Comparison of ENCODE assay signal across 9 cellular contexts in genomic region chr11:124633355-124633754, GRCh38. TPM values are rescaled to one million over a fixed set of nuclear protein-coding genes. Genes with fewer than 3 reads are reported as not detected.
DNase-seq lines count a peak whose midpoint lies in the region; TF ChIP-seq lines count a peak whose summit lies in the region.
"Had no signal": no experiment of that assay in that cellular context is flagged by ENCODE, and none has a peak within 500 bp of the region (broad histone marks: within the 10 kb centered on the region; RNA-seq: fewer than 3 reads in every experiment).

No MANE protein-coding gene starts in this region.

- no peaks in the 10 kb centered on the region for H3F3A ChIP-seq in MM.1S (ENCODE audit: insufficient read depth, low read length)

- no peaks in the 10 kb centered on the region for H3K79me2 ChIP-seq in MM.1S (ENCODE audit: low read length)
- H3K79me2 ChIP-seq in fibroblast of lung (ENCODE audit: control insufficient read depth, insufficient read depth, low read length): no peaks in the 10 kb centered on the region

- DNase-seq in AML-193 (lab: John Stamatoyannopoulos, UW) (peak; percentile 27 to 51), MM.1S (no peak), fibroblast of lung (ENCODE audit: low read depth in 2 of 2) (no peak), SKM-1 (lab: John Stamatoyannopoulos, UW; ENCODE audit: unreplicated experiment) (no peak), NCI-H2196 (lab: John Stamatoyannopoulos, UW; ENCODE audit: unreplicated experiment) (no peak)
- DNase-seq in stimulated activated naive CD4-positive, alpha-beta T cell treated with Interleukin-2 at 50 U/mL for 16 hours (lab: John Stamatoyannopoulos, UW): no peak
- DNase-seq: activated T-cell treated with anti-CD3 and anti-CD28 coated beads for 4 hours, DMS79 had no signal

- H3K9ac ChIP-seq in MM.1S (ENCODE audit: low read length) (no peak overlapping the region), fibroblast of lung (ENCODE audit: insufficient read depth, low read length) (no peak overlapping the region)

- H4K20me1 ChIP-seq in MM.1S (ENCODE audit: insufficient read depth, low read length): no peaks in the 10 kb centered on the region
- no peaks in the 10 kb centered on the region for H4K20me1 ChIP-seq in fibroblast of lung (ENCODE audit: control insufficient read depth, extremely low read depth, insufficient read depth, low read length)

- H3K4me1 ChIP-seq in MM.1S (ENCODE audit: low read length) (no peaks in the 10 kb centered on the region), fibroblast of lung (ENCODE audit: control insufficient read depth, extremely low read depth, insufficient read depth, low read length) (no peaks in the 10 kb centered on the region)

- H3K27me3 ChIP-seq in MM.1S (replicated peaks; ENCODE audit: insufficient read depth, low read length) (no peaks in the 10 kb centered on the region), fibroblast of lung (ENCODE audit: control insufficient read depth, insufficient read depth, low read length) (no peaks in the 10 kb centered on the region)

- no peaks in the 10 kb centered on the region for H3K9me3 ChIP-seq in MM.1S (replicated peaks; ENCODE audit: insufficient read depth, low read length)
- H3K9me3 ChIP-seq in fibroblast of lung (ENCODE audit: control insufficient read depth, insufficient read depth, low read depth, low read length): no peaks in the 10 kb centered on the region

- H3K4me2 ChIP-seq in MM.1S (ENCODE audit: low read depth, low read length) (no peak overlapping the region), fibroblast of lung (ENCODE audit: extremely low read depth, insufficient read depth, low read length) (no peak overlapping the region)

- peak; percentile 28; the same call in 1 of the 2 replicates for TF ChIP-seq CTCF in MM.1S (IDR thresholded peaks at IDR 0.05; ENCODE audit: low read length)
- TF ChIP-seq CTCF in fibroblast of lung (conservative IDR thresholded peaks at IDR 0.05 in 1 of 2, IDR thresholded peaks at IDR 0.05 in 1 of 2; ENCODE audit: low read depth in 1 of 2, low read length in 2 of 2): peak; percentile 25 to 42

- no peaks in the 10 kb centered on the region for H3K9me2 ChIP-seq in MM.1S (replicated peaks; ENCODE audit: insufficient read depth, low read length)

- no peak overlapping the region for H3K4me3 ChIP-seq in MM.1S (ENCODE audit: low read length)
- no peak overlapping the region for H3K4me3 ChIP-seq in fibroblast of lung (replicated peaks in 1 of 4; ENCODE audit: control extremely low read depth in 1 of 4, insufficient read depth in 1 of 4, low read depth in 3 of 4, low read length in 4 of 4)

- peaks cover 11% of the 10 kb centered on the region for H3K36me3 ChIP-seq in MM.1S (replicated peaks; ENCODE audit: insufficient read depth, low read length)
- H3K36me3 ChIP-seq in fibroblast of lung (ENCODE audit: control insufficient read depth, insufficient read depth, low read length): peaks cover 5% of the 10 kb centered on the region

- H2AFZ ChIP-seq in MM.1S (ENCODE audit: low read length) (no peak overlapping the region), fibroblast of lung (ENCODE audit: low read length) (no peak overlapping the region)

- H3K27ac ChIP-seq in MM.1S (ENCODE audit: low read length): no peak overlapping the region
- H3K27ac ChIP-seq in fibroblast of lung (ENCODE audit: insufficient read depth, low read length): no peak overlapping the region
- H3K27ac ChIP-seq: epithelial cell of prostate had no signal

RNA-seq across cellular contexts. Expression of gene TBRG1, which starts 10.7 kb away (rescaled TPM):
- total RNA-seq in fibroblast of lung: 30.0 and 36.2 TPM in 2 replicates
- 21.6 and 31.0 TPM in 2 replicates for polyA plus RNA-seq in fibroblast of lung
- 17.1 and 23.0 TPM in 2 replicates for polyA plus RNA-seq in fibroblast of lung (2012)
- 6.6 and 10.1 TPM in 2 replicates for polyA minus RNA-seq in fibroblast of lung (ENCODE audit: low replicate concordance)

RNA-seq across cellular contexts. Expression of gene PANX3, which starts 22.1 kb away (rescaled TPM):
- total RNA-seq in fibroblast of lung: not detected in 2 replicates
- polyA plus RNA-seq in fibroblast of lung: not detected in 2 replicates
- not detected in 2 replicates for polyA plus RNA-seq in fibroblast of lung (2012)
- polyA minus RNA-seq in fibroblast of lung (ENCODE audit: low replicate concordance): not detected in 2 replicates

RNA-seq across cellular contexts. Expression of gene SIAE, which starts 40.2 kb away (rescaled TPM):
- 23.1 and 28.9 TPM in 2 replicates for total RNA-seq in fibroblast of lung
- 42.3 and 67.0 TPM in 2 replicates for polyA plus RNA-seq in fibroblast of lung
- 18.2 and 33.0 TPM in 2 replicates for polyA plus RNA-seq in fibroblast of lung (2012)
- 12.3 and 23.8 TPM in 2 replicates for polyA minus RNA-seq in fibroblast of lung (ENCODE audit: low replicate concordance)

RNA-seq across cellular contexts. Expression of gene SPA17, which starts 40.3 kb away (rescaled TPM):
- total RNA-seq in fibroblast of lung: 10.0 and 18.0 TPM in 2 replicates
- 19.1 and 27.0 TPM in 2 replicates for polyA plus RNA-seq in fibroblast of lung
- 24.9 and 28.6 TPM in 2 replicates for polyA plus RNA-seq in fibroblast of lung (2012)
- 0.11 TPM in 1 of 2 replicates, not detected in the other for polyA minus RNA-seq in fibroblast of lung (ENCODE audit: low replicate concordance)

Comparison
In these comparisons a context has a peak if more than half of its experiments do, and no peak if none do; other contexts are left out.
1. DNase-seq: peak in AML-193 (2 of 2); none in MM.1S (single experiment), fibroblast of lung (0 of 2), stimulated activated naive CD4-positive, alpha-beta T cell treated with Interleukin-2 at 50 U/mL for 16 hours (single experiment), SKM-1 (single experiment) and NCI-H2196 (single experiment).